8 cellular contexts compared by ENCODE assay signal in genomic region chr2:190947711-190948251, GRCh38.
DNase-seq lines count a peak whose midpoint lies in the region; ATAC-seq, FAIRE-seq and TF ChIP-seq lines count a peak whose summit lies in the region.

No MANE protein-coding gene starts in this region.

- peaks cover 28% of the 10 kb centered on the region for H3K4me1 ChIP-seq in adipocyte (ENCODE audit: control insufficient read depth, insufficient read depth, low read length)
- H3K4me1 ChIP-seq in keratinocyte (ENCODE audit: control insufficient read depth, extremely low read depth, insufficient read depth, low read length) = peaks cover 28% of the 10 kb centered on the region
- peaks cover 5 to 6% of the 10 kb centered on the region in 2 donors for H3K4me1 ChIP-seq in uterus

- H3K9me1 ChIP-seq in keratinocyte (ENCODE audit: control insufficient read depth, extremely low read depth, insufficient read depth, low read length) = no peaks in the 10 kb centered on the region

- H3K9me3 ChIP-seq in adipocyte (ENCODE audit: control insufficient read depth, low read length) = no peaks in the 10 kb centered on the region
- H3K9me3 ChIP-seq in keratinocyte (ENCODE audit: control insufficient read depth, low read depth, low read length) = no peaks in the 10 kb centered on the region
- H3K9me3 ChIP-seq in uterus = no peaks in the 10 kb centered on the region

- intact Hi-C loops in uterus (cut with DNase I; ENCODE audit: low total_unique reads) = no loop called here

- ATAC-seq in GM21576 (IDR thresholded peaks at IDR 0.05; ENCODE audit: unreplicated experiment) = peak; percentile 76

- H3K27me3 ChIP-seq in adipocyte (replicated peaks; ENCODE audit: control insufficient read depth, insufficient read depth, low read length) (no peaks in the 10 kb centered on the region), keratinocyte (ENCODE audit: control insufficient read depth, extremely low read depth, insufficient read depth, low read length) (no peaks in the 10 kb centered on the region), uterus (no peaks in the 10 kb centered on the region)

- peak overlapping the region; percentile 18 for H3K9ac ChIP-seq in adipocyte (ENCODE audit: low read length)
- no peak overlapping the region for H3K9ac ChIP-seq in keratinocyte (ENCODE audit: control insufficient read depth, extremely low read depth, insufficient read depth, low read length)

- TF ChIP-seq CTCF in GM12865 (IDR thresholded peaks at IDR 0.05; ENCODE audit: insufficient read depth, low read depth, low read length, missing control alignments) = no peak
- TF ChIP-seq CTCF in keratinocyte (optimal IDR thresholded peaks at IDR 0.05 in 1 of 3, IDR thresholded peaks at IDR 0.05 in 1 of 3, conservative IDR thresholded peaks at IDR 0.05 in 1 of 3; ENCODE audit: extremely low read depth in 1 of 3, insufficient read depth in 2 of 3, low read length in 3 of 3) = no peak
- no peak for TF ChIP-seq CTCF in uterus (IDR thresholded peaks at IDR 0.05)

- peak; percentile 87 for FAIRE-seq in keratinocyte (lab: Jason Lieb, UNC)

- no peak overlapping the region for H3K4me3 ChIP-seq in GM12865 (ENCODE audit: low read depth, low read length)
- H3K4me3 ChIP-seq in adipocyte (ENCODE audit: low read length) = no peak overlapping the region
- no peak overlapping the region for H3K4me3 ChIP-seq in keratinocyte (ENCODE audit: control insufficient read depth in 2 of 3, extremely low read depth in 1 of 3, insufficient read depth in 2 of 3, low read depth in 1 of 3, low read length in 3 of 3)
- H3K4me3 ChIP-seq in uterus = no peak overlapping the region

- no peaks in the 10 kb centered on the region for H4K20me1 ChIP-seq in keratinocyte (ENCODE audit: control insufficient read depth, extremely low read depth, insufficient read depth, low read length)

- no peak for TF ChIP-seq POLR2A in uterus (IDR thresholded peaks at IDR 0.05)

- H3K4me2 ChIP-seq in keratinocyte (ENCODE audit: control insufficient read depth, extremely low read depth, insufficient read depth, low read depth, low read length) = peak overlapping the region; percentile 42

- in situ Hi-C loops in KBM-7 (cut with MboI; ENCODE audit: low pct_unique_long_range_greater_than_20kb, low sequenced_read_pairs) = no loop called here

- H2AFZ ChIP-seq in keratinocyte (ENCODE audit: control insufficient read depth, low read length) = no peak overlapping the region

- no peaks in the 10 kb centered on the region for H3K79me2 ChIP-seq in keratinocyte (ENCODE audit: control insufficient read depth, insufficient read depth, low read length)

- no peaks in the 10 kb centered on the region for H3K36me3 ChIP-seq in adipocyte (ENCODE audit: control insufficient read depth, insufficient read depth, low read length, severe bottlenecking)
- H3K36me3 ChIP-seq in keratinocyte (ENCODE audit: control insufficient read depth in 2 of 2, extremely low read depth in 1 of 2, insufficient read depth in 2 of 2, low read length in 2 of 2) = no peaks in the 10 kb centered on the region
- no peaks in the 10 kb centered on the region for H3K36me3 ChIP-seq in uterus

- peak overlapping the region; percentile 0 for H3K27ac ChIP-seq in keratinocyte (ENCODE audit: control insufficient read depth, insufficient read depth, low read length)
- peak overlapping the region; percentile 27 to 60 for H3K27ac ChIP-seq in uterus

- dilution Hi-C loops in keratinocyte (cut with MboI; ENCODE audit: extremely low pct_ligation_motif_present, low sequenced_read_pairs) = no loop called here

- DNase-seq in GM12865 (ENCODE audit: low read depth) (peak; percentile 55), KBM-7 (peak; percentile 66), adipocyte (ENCODE audit: low read depth) (peak; percentile 86), keratinocyte (ENCODE audit: low read depth, low spot score) (no peak), uterus (no peak)
- no peak for DNase-seq in stimulated activated CD4-positive, alpha-beta T cell treated with anti-CD3 and anti-CD28 coated beads, Interleukin-4, amount 100 ng/mL, for 1 hour
- no peak for DNase-seq in activated CD4-positive, alpha-beta T cell treated with anti-CD3 and anti-CD28 coated beads for 1 hour

Comparison
In these comparisons a context has a peak if more than half of its experiments do, and no peak if none do; other contexts are left out.
1. DNase-seq: peak in GM12865 (single experiment), KBM-7 (single experiment) and adipocyte (single experiment); none in keratinocyte (single experiment), uterus (0 of 2), stimulated activated CD4-positive, alpha-beta T cell treated with anti-CD3 and anti-CD28 coated beads, Interleukin-4, amount 100 ng/mL, for 1 hour (single experiment) and activated CD4-positive, alpha-beta T cell treated with anti-CD3 and anti-CD28 coated beads for 1 hour (single experiment).